Comparison of ENCODE assay signal across 8 cellular contexts in genomic region chr11:78188809-78189724, GRCh38. TPM values are rescaled to one million over a fixed set of nuclear protein-coding genes. Genes with fewer than 3 reads are reported as not detected.
DNase-seq lines count a peak whose midpoint lies in the region; ATAC-seq and TF ChIP-seq lines count a peak whose summit lies in the region.

Gene USP35, plus strand, starts transcription at chr11:78188919. Its CDS starts 7,327 bp downstream, at chr11:78196246.

- peaks cover 37 to 65% (median 61%) of the 10 kb centered on the region in 7 donors for H3K4me1 Mint-ChIP-seq in naive thymus-derived CD4-positive, alpha-beta T cell

- intact Hi-C loops in naive thymus-derived CD4-positive, alpha-beta T cell (cut with micrococcal nuclease): loop anchor here (1.0 to 10.0 kb wide), 14 partner anchors 13 to 1804 kb away; partner anchors contain the start of genes ALG8 (in 2 of the 2), GAB2 (in 2 of the 2), INTS4 (in 2 of the 2) and NARS2 (in 2 of the 2)

- peak within 1 kb of the TSS; percentile 73 for H3K27ac ChIP-seq in duodenal mucosa (ENCODE audit: low read depth, low read length)
- H3K27ac ChIP-seq in naive thymus-derived CD4-positive, alpha-beta T cell (ENCODE audit: low read depth, low read length): peak within 1 kb of the TSS; percentile 85

- TF ChIP-seq CTCF in NB4 (IDR thresholded peaks at IDR 0.05; ENCODE audit: low read depth, low read length): no peak

- peak within 1 kb of the TSS; percentile 87 to 99 (median 97) for H3K27ac Mint-ChIP-seq in naive thymus-derived CD4-positive, alpha-beta T cell

- H3K9me3 Mint-ChIP-seq in naive thymus-derived CD4-positive, alpha-beta T cell: peaks cover 0 to 2% (median 0%) of the 10 kb centered on the region in 11 donors

- no peaks in the 10 kb centered on the region for H3K36me3 ChIP-seq in duodenal mucosa (ENCODE audit: control insufficient read depth in 1 of 2, insufficient read depth in 2 of 2, low read length in 2 of 2)
- H3K36me3 ChIP-seq in naive thymus-derived CD4-positive, alpha-beta T cell (ENCODE audit: control insufficient read depth in 2 of 3, insufficient read depth in 3 of 3, low read length in 3 of 3): peaks cover 0 to 9% (median 0%) of the 10 kb centered on the region in 3 experiments

- no peaks in the 10 kb centered on the region for H3K9me3 ChIP-seq in duodenal mucosa (ENCODE audit: control insufficient read depth in 1 of 2, low read length in 2 of 2)
- no peaks in the 10 kb centered on the region for H3K9me3 ChIP-seq in naive thymus-derived CD4-positive, alpha-beta T cell (ENCODE audit: control insufficient read depth in 2 of 3, low read length in 3 of 3)

- no peak for DNase-seq in NB4 (ENCODE audit: low read depth)
- peak in 1 of 9 donors; percentile 13 for DNase-seq in naive thymus-derived CD4-positive, alpha-beta T cell
- DNase-seq in A172 (ENCODE audit: low spot score): no peak
- DNase-seq in dermis blood vessel endothelial cell: no peak
- no peak for DNase-seq in NCI-H524 (lab: John Stamatoyannopoulos, UW)
- DNase-seq in SK-N-DZ (ENCODE audit: low spot score): no peak

- peaks cover 17 to 33% of the 10 kb centered on the region in 2 donors for H3K4me1 ChIP-seq in duodenal mucosa (ENCODE audit: control insufficient read depth in 1 of 2, insufficient read depth in 2 of 2, low read length in 2 of 2)
- peaks cover 15 to 53% of the 10 kb centered on the region in 2 donors for H3K4me1 ChIP-seq in naive thymus-derived CD4-positive, alpha-beta T cell (ENCODE audit: control insufficient read depth in 2 of 2, insufficient read depth in 2 of 2, low read length in 2 of 2)

- H3K27me3 ChIP-seq in duodenal mucosa (ENCODE audit: control insufficient read depth in 1 of 2, insufficient read depth in 2 of 2, low read length in 2 of 2): no peaks in the 10 kb centered on the region
- no peaks in the 10 kb centered on the region for H3K27me3 ChIP-seq in naive thymus-derived CD4-positive, alpha-beta T cell (ENCODE audit: control insufficient read depth in 2 of 2, insufficient read depth in 2 of 2, low read length in 2 of 2)

- POLR2A ChIA-PET in naive thymus-derived CD4-positive, alpha-beta T cell (lab: Charles Lee): interaction anchor here (0.6 to 6.9 kb wide), 7 partner anchors 12 to 279 kb away, joined by 3 to 78 read pairs (median 5); partner anchors contain the start of genes ALG8 and INTS4

- peak; percentile 19 for ATAC-seq in GM18511 (IDR thresholded peaks at IDR 0.05; ENCODE audit: unreplicated experiment)
- ATAC-seq in naive thymus-derived CD4-positive, alpha-beta T cell: no peak

- peak within 1 kb of the TSS; percentile 56 to 75 for H3K9ac ChIP-seq in duodenal mucosa (ENCODE audit: low read depth in 1 of 2, low read length in 2 of 2)

- CTCF ChIA-PET in naive thymus-derived CD4-positive, alpha-beta T cell (lab: Charles Lee): interaction anchor here (1.5 to 1.7 kb wide), 2 partner anchors 12 to 14 kb away, joined by 8 to 9 read pairs; no protein-coding TSS in a partner anchor

- H3K36me3 Mint-ChIP-seq in naive thymus-derived CD4-positive, alpha-beta T cell: peaks cover 0 to 18% (median 0%) of the 10 kb centered on the region in 5 donors

- H3K4me3 Mint-ChIP-seq in naive thymus-derived CD4-positive, alpha-beta T cell: peak within 1 kb of the TSS; percentile 90 to 100 (median 98)

- H3K4me3 ChIP-seq in NB4 (ENCODE audit: low read depth, low read length) (peak within 1 kb of the TSS; percentile 68), duodenal mucosa (ENCODE audit: low read depth in 1 of 2, low read length in 2 of 2) (peak within 1 kb of the TSS; percentile 85 to 86)
- peak within 1 kb of the TSS; percentile 96 for H3K4me3 ChIP-seq in naive thymus-derived CD4-positive, alpha-beta T cell (ENCODE audit: low read length)

- TF ChIP-seq POLR2A in NB4 (IDR thresholded peaks at IDR 0.05; ENCODE audit: extremely low read depth, insufficient read length): no peak

- no peaks in the 10 kb centered on the region for H3K27me3 Mint-ChIP-seq in naive thymus-derived CD4-positive, alpha-beta T cell

RNA-seq across cellular contexts. Expression of gene USP35, which starts in this region (rescaled TPM):
- total RNA-seq in naive thymus-derived CD4-positive, alpha-beta T cell: 10 to 100 TPM; 11.3 to 19.2 (median 15.2) TPM
- polyA plus RNA-seq in naive thymus-derived CD4-positive, alpha-beta T cell: 1 to 10 TPM; 1.2 to 1.7 TPM
- total RNA-seq in A172 (2014; rRNA removed; shearing (Covaris generic)): 4.6 and 5.8 TPM in 2 replicates
- 8.1 and 9.7 TPM in 2 replicates for total RNA-seq in dermis blood vessel endothelial cell
- 8.2 and 10.9 TPM in 2 replicates for polyA plus RNA-seq in SK-N-DZ (2014; cell fraction: cytosol; rRNA removed)
- 34.7 and 54.8 TPM in 2 replicates for polyA plus RNA-seq in SK-N-DZ (2014; cell fraction: nucleus; rRNA removed)
